In genomic region chr17:57627591-57627990, GRCh38 we compare ENCODE assay signal across 17 cellular contexts.
"Had no signal": no experiment of that assay in that cellular context is flagged by ENCODE, and none has a peak within 500 bp of the region (broad histone marks: within the 10 kb centered on the region; RNA-seq: fewer than 3 reads in every experiment).

No MANE protein-coding gene starts in this region.

- H3K4me3 ChIP-seq: left ventricle myocardium inferior, SJSA1, upper lobe of left lung had no signal

- H3K4me3 Mint-ChIP-seq: brain; stimulated activated naive CD8-positive, alpha-beta T cell treated with anti-CD3 and anti-CD28 coated beads, Interleukin-15, Interleukin-2, amounts not matched to agents 100 ng/mL and 50 ng/mL, for 24 hours; T-helper 2 cell treated with Interferon-gamma antibody and Interleukin-4, amounts not matched to agents 5 μg/mL and 100 μg/mL, for 36 hours had no signal

- H3K36me3 ChIP-seq: neutrophil, SJSA1, upper lobe of left lung had no signal

- DNase-seq: activated CD4-positive, alpha-beta T cell treated with anti-CD3 and anti-CD28 coated beads, Interleukin-2, amount 50 U/mL, for 1 hour; activated naive CD4-positive, alpha-beta T cell treated with anti-CD3 and anti-CD28 coated beads, Interleukin-2, amount 50 U/mL, for 16 hours; cortex of kidney; effector CD8-positive, alpha-beta T cell; foreskin keratinocyte; glutamatergic neuron; left ventricle myocardium inferior; stimulated activated CD4-positive, alpha-beta T cell treated with anti-CD3 and anti-CD28 coated beads, Interleukin-15, amount 100 ng/mL, for 24 hours; stimulated activated CD4-positive, alpha-beta T cell treated with anti-CD3 and anti-CD28 coated beads, Interleukin-4, amount 100 ng/mL, for 1 hour; upper lobe of left lung had no signal

- H3K9me3 ChIP-seq: left ventricle myocardium inferior, neutrophil, SJSA1, upper lobe of left lung had no signal

- H3K9me3 Mint-ChIP-seq: activated T-helper 2 cell treated with anti-CD3 and anti-CD28 coated beads, Interferon-gamma antibody, Interleukin-2, Interleukin-4, amounts not matched to agents 10 μg/mL and 5 μg/mL and 100 μg/mL, durations not matched to agents 14 hours and 24 hours and 36 hours; brain; stimulated activated naive CD8-positive, alpha-beta T cell treated with anti-CD3 and anti-CD28 coated beads, Interleukin-15, Interleukin-2, amounts not matched to agents 100 ng/mL and 50 ng/mL, for 24 hours; T-helper 2 cell treated with Interferon-gamma antibody and Interleukin-4, amounts not matched to agents 5 μg/mL and 100 μg/mL, for 36 hours had no signal

- ATAC-seq: foreskin keratinocyte had no signal

- H3K27ac ChIP-seq: foreskin keratinocyte, left ventricle myocardium inferior, neutrophil, parathyroid adenoma, SJSA1, upper lobe of left lung had no signal

- H3K9ac ChIP-seq: parathyroid adenoma had no signal

- H3K27ac Mint-ChIP-seq: activated T-helper 2 cell treated with anti-CD3 and anti-CD28 coated beads, Interferon-gamma antibody, Interleukin-2, Interleukin-4, amounts not matched to agents 10 μg/mL and 5 μg/mL and 100 μg/mL, durations not matched to agents 14 hours and 24 hours and 36 hours; T-helper 2 cell treated with Interferon-gamma antibody and Interleukin-4, amounts not matched to agents 5 μg/mL and 100 μg/mL, for 36 hours had no signal

- H3K4me1 ChIP-seq: foreskin keratinocyte had no signal

- H3K27me3 ChIP-seq: foreskin keratinocyte, neutrophil, SJSA1, upper lobe of left lung had no signal

- H3K27me3 Mint-ChIP-seq: brain; stimulated activated naive CD8-positive, alpha-beta T cell treated with anti-CD3 and anti-CD28 coated beads, Interleukin-15, Interleukin-2, amounts not matched to agents 100 ng/mL and 50 ng/mL, for 24 hours had no signal
